20 cellular contexts compared by ENCODE assay signal in genomic region chr3:78402720-78403119, GRCh38.
DNase-seq lines count a peak whose midpoint lies in the region; ATAC-seq lines count a peak whose summit lies in the region.
"Had no signal": no experiment of that assay in that cellular context is flagged by ENCODE, and none has a peak within 500 bp of the region (broad histone marks: within the 10 kb centered on the region; RNA-seq: fewer than 3 reads in every experiment).

No MANE protein-coding gene starts in this region.

- DNase-seq in NCI-H2171 treated with DMSO at 0.1 percent for 48 hours (lab: John Stamatoyannopoulos, UW), result peak; percentile 2
- no peak for DNase-seq in NCI-H2171 (lab: John Stamatoyannopoulos, UW)
- DNase-seq in NCI-H69 (lab: John Stamatoyannopoulos, UW), result peak; percentile 65
- peak; percentile 87 for DNase-seq in epithelial cell of prostate (ENCODE audit: low read depth, low spot score)
- DNase-seq in renal cortical epithelial cell (ENCODE audit: low read depth), result peak; percentile 25
- no peak for DNase-seq in HT-29 (ENCODE audit: low spot score)
- DNase-seq in glomerular visceral epithelial cell (ENCODE audit: extremely low spot score), result no peak
- no peak for DNase-seq in left cardiac atrium
- DNase-seq: Calu3; CD8-positive, alpha-beta memory T cell; DMS153; GDM1; Kasumi-1; MG63; NCI-H1436 treated with DMSO at 0.1 percent for 48 hours; NCI-H1930; NCI-H446 treated with DMSO at 0.1 percent for 48 hours; NCI-H774; NK-92 treated with Interleukin-12 subunit alpha and Interleukin-12 subunit beta, amount 100 ng/mL, for 24 hours had no signal

- H3K27ac ChIP-seq in epithelial cell of prostate, result peak overlapping the region; percentile 18
- H3K27ac ChIP-seq: C4-2B had no signal

- intact Hi-C loops in left cardiac atrium (cut with DNase I), result no loop called here

- ATAC-seq in left cardiac atrium, result no peak

Comparison
In these comparisons a context has a peak if more than half of its experiments do, and no peak if none do; other contexts are left out.
1. DNase-seq: peak in NCI-H2171 treated with DMSO at 0.1 percent for 48 hours (single experiment), NCI-H69 (single experiment), epithelial cell of prostate (single experiment) and renal cortical epithelial cell (single experiment); none in NCI-H2171 (single experiment), HT-29 (single experiment), glomerular visceral epithelial cell (single experiment) and left cardiac atrium (single experiment).